Comparison of ENCODE assay signal across 15 cellular contexts in genomic region chr15:89910891-89911626, GRCh38. TPM values are rescaled to one million over a fixed set of nuclear protein-coding genes. Genes with fewer than 3 reads are reported as not detected.
DNase-seq lines count a peak whose midpoint lies in the region; ATAC-seq and TF ChIP-seq lines count a peak whose summit lies in the region.
"Had no signal": no experiment of that assay in that cellular context is flagged by ENCODE, and none has a peak within 500 bp of the region (broad histone marks: within the 10 kb centered on the region; RNA-seq: fewer than 3 reads in every experiment).

No MANE protein-coding gene starts in this region.

- peak; percentile 50 for DNase-seq in NOMO-1 treated with DMSO at 0.1 percent for 48 hours (lab: John Stamatoyannopoulos, UW; ENCODE audit: unreplicated experiment)
- DNase-seq in NOMO-1 treated with dmso at 0.1 percent for 144 hours (lab: John Stamatoyannopoulos, UW; ENCODE audit: unreplicated experiment), result no peak
- peak; percentile 66 for DNase-seq in SKM-1 treated with dmso at 0.1 percent for 144 hours (lab: John Stamatoyannopoulos, UW; ENCODE audit: unreplicated experiment)
- DNase-seq in mesenchymal stem cell, result no peak
- DNase-seq in stimulated activated naive B cell treated with anti-CD40 and anti-IgM and Interleukin-4, amounts not matched to agents 10 μg/mL and 1 μg/mL and 100 μg/mL, for 72 hours, result no peak
- no peak for DNase-seq in anterior cingulate cortex (lab: John Stamatoyannopoulos, UW)
- no peak for DNase-seq in SK-N-SH
- DNase-seq in T1000 (lab: John Stamatoyannopoulos, UW), result no peak
- DNase-seq: 8988T, activated gamma-delta T cell treated with Interleukin-2 at 50 U/mL for 16 hours, brain microvascular endothelial cell, endodermal cell, NCI-H1105, NCI-H446 had no signal

- no peaks in the 10 kb centered on the region for H3K9me3 Mint-ChIP-seq in stimulated activated naive B cell treated with anti-CD40 and anti-IgM and Interleukin-4, amounts not matched to agents 10 μg/mL and 1 μg/mL and 100 μg/mL, for 72 hours
- H3K9me3 Mint-ChIP-seq: endodermal cell had no signal

- H4K91ac ChIP-seq in mesenchymal stem cell (ENCODE audit: low read length), result no peak overlapping the region

- H3K9me3 ChIP-seq in mesenchymal stem cell (ENCODE audit: control insufficient read depth, low read length), result no peaks in the 10 kb centered on the region
- H3K9me3 ChIP-seq in SK-N-SH, result no peaks in the 10 kb centered on the region
- H3K9me3 ChIP-seq: gastroesophageal sphincter had no signal

- H3K36me3 Mint-ChIP-seq in stimulated activated naive B cell treated with anti-CD40 and anti-IgM and Interleukin-4, amounts not matched to agents 10 μg/mL and 1 μg/mL and 100 μg/mL, for 72 hours, result no peaks in the 10 kb centered on the region

- ATAC-seq in stimulated activated naive B cell treated with anti-CD40 and anti-IgM and Interleukin-4, amounts not matched to agents 10 μg/mL and 1 μg/mL and 100 μg/mL, for 72 hours (replicated peaks), result peak; percentile 55 to 59
- ATAC-seq: gastroesophageal sphincter had no signal

- no peaks in the 10 kb centered on the region for H3F3A ChIP-seq in SK-N-SH (replicated peaks; ENCODE audit: insufficient read depth)

- no peak overlapping the region for H3K27ac Mint-ChIP-seq in stimulated activated naive B cell treated with anti-CD40 and anti-IgM and Interleukin-4, amounts not matched to agents 10 μg/mL and 1 μg/mL and 100 μg/mL, for 72 hours
- H3K27ac Mint-ChIP-seq: endodermal cell had no signal

- H4K8ac ChIP-seq in mesenchymal stem cell (ENCODE audit: low read length), result no peak overlapping the region

- H3K4me3 Mint-ChIP-seq in stimulated activated naive B cell treated with anti-CD40 and anti-IgM and Interleukin-4, amounts not matched to agents 10 μg/mL and 1 μg/mL and 100 μg/mL, for 72 hours, result no peak overlapping the region

- H3K4me1 ChIP-seq in mesenchymal stem cell (ENCODE audit: control insufficient read depth, insufficient read depth, low read depth, low read length) (peaks cover 3% of the 10 kb centered on the region), SK-N-SH (ENCODE audit: control insufficient read depth in 1 of 2, insufficient read depth in 2 of 2, low read depth in 1 of 2, low read length in 1 of 2) (peaks cover 0 to 8% of the 10 kb centered on the region in 2 experiments; a peak in 1 of 4 replicates)

- H3K9me2 ChIP-seq in SK-N-SH, result no peaks in the 10 kb centered on the region

- no peak overlapping the region for H2BK5ac ChIP-seq in mesenchymal stem cell (ENCODE audit: low read depth, low read length, poor library complexity, severe bottlenecking)

- peaks cover 5% of the 10 kb centered on the region for H3K79me1 ChIP-seq in mesenchymal stem cell (replicated peaks; ENCODE audit: low read length, poor library complexity, severe bottlenecking)

- H3K4me2 ChIP-seq in mesenchymal stem cell (ENCODE audit: low read length, poor library complexity, severe bottlenecking) (no peak overlapping the region), SK-N-SH (no peak overlapping the region)

- no peak overlapping the region for H2BK15ac ChIP-seq in mesenchymal stem cell (ENCODE audit: low read depth, poor library complexity, severe bottlenecking)

- H3K4me1 Mint-ChIP-seq in stimulated activated naive B cell treated with anti-CD40 and anti-IgM and Interleukin-4, amounts not matched to agents 10 μg/mL and 1 μg/mL and 100 μg/mL, for 72 hours, result peaks cover 8 to 16% of the 10 kb centered on the region in 2 donors

- H2AFZ ChIP-seq in mesenchymal stem cell (ENCODE audit: low read depth, low read length), result no peak overlapping the region
- no peak overlapping the region for H2AFZ ChIP-seq in SK-N-SH (ENCODE audit: low read depth)

- 87% methylated on average over 6 of the region's 6 CpGs for WGBS in mesenchymal stem cell
- 96% methylated on average over 6 of the region's 6 CpGs for WGBS in SK-N-SH (ENCODE audit: low lambda C conversion rate)

- H2AK5ac ChIP-seq in mesenchymal stem cell (ENCODE audit: low read length, severe bottlenecking), result no peak overlapping the region

- no peak for TF ChIP-seq RAD21 in SK-N-SH (IDR thresholded peaks at IDR 0.05; ENCODE audit: low read length)

- CTCF ChIA-PET in SK-N-SH (lab: Yijun Ruan, JAX), result interaction anchor here (0.7 to 1.6 kb wide), 6 partner anchors 17 to 176 kb away, joined by 3 to 5 read pairs (median 4); partner anchors contain the start of gene AP3S2

- peak overlapping the region; percentile 86 for H3K9ac ChIP-seq in mesenchymal stem cell (ENCODE audit: low read length)
- no peak overlapping the region for H3K9ac ChIP-seq in SK-N-SH

- H2BK120ac ChIP-seq in mesenchymal stem cell (ENCODE audit: low read depth, low read length), result no peak overlapping the region

- no peak overlapping the region for H3K18ac ChIP-seq in mesenchymal stem cell (ENCODE audit: low read depth in 1 of 2, low read length in 2 of 2)

- peaks cover 3% of the 10 kb centered on the region; the same call in 1 of the 2 replicates for H3K79me2 ChIP-seq in SK-N-SH (ENCODE audit: insufficient read depth)

- H3K27ac ChIP-seq in mesenchymal stem cell (ENCODE audit: low read length, poor library complexity, severe bottlenecking) (no peak overlapping the region), SK-N-SH (ENCODE audit: low read depth in 2 of 2, low read length in 1 of 2) (no peak overlapping the region)
- H3K27ac ChIP-seq: brain microvascular endothelial cell had no signal

- H3K36me3 ChIP-seq in mesenchymal stem cell (ENCODE audit: control insufficient read depth in 1 of 2, insufficient read depth in 2 of 2, low read depth in 1 of 2, low read length in 2 of 2), result peaks cover 18 to 23% of the 10 kb centered on the region in 2 experiments
- no peaks in the 10 kb centered on the region for H3K36me3 ChIP-seq in SK-N-SH (replicated peaks in 1 of 2; ENCODE audit: control insufficient read depth in 1 of 2, insufficient read depth in 2 of 2, low read length in 1 of 2)
- H3K36me3 ChIP-seq: brain microvascular endothelial cell had no signal

- H3K4ac ChIP-seq in mesenchymal stem cell (ENCODE audit: low read depth in 1 of 2, low read length in 2 of 2), result no peak overlapping the region

- no peak overlapping the region for H3K23ac ChIP-seq in mesenchymal stem cell (ENCODE audit: low read length in 2 of 2)

- H3K4me3 ChIP-seq in mesenchymal stem cell (ENCODE audit: insufficient read depth in 1 of 2, low read depth in 1 of 2, low read length in 2 of 2) (no peak overlapping the region), SK-N-SH (ENCODE audit: low read depth in 2 of 2, low read length in 1 of 2) (no peak overlapping the region)

- no peaks in the 10 kb centered on the region for H4K20me1 ChIP-seq in SK-N-SH (ENCODE audit: insufficient read depth)

- no peak overlapping the region for H2BK12ac ChIP-seq in mesenchymal stem cell (ENCODE audit: low read length in 2 of 2)

- no peak for TF ChIP-seq CTCF in SK-N-SH (IDR thresholded peaks at IDR 0.05)

- POLR2A ChIA-PET in SK-N-SH (lab: Yijun Ruan, JAX), result interaction anchor here (1.3 kb wide), 1 partner anchor 17 kb away, joined by 3 read pairs; the partner anchor contains the start of gene AP3S2

- H3K14ac ChIP-seq in mesenchymal stem cell (ENCODE audit: low read length in 2 of 2), result no peak overlapping the region

- H3K27me3 Mint-ChIP-seq in stimulated activated naive B cell treated with anti-CD40 and anti-IgM and Interleukin-4, amounts not matched to agents 10 μg/mL and 1 μg/mL and 100 μg/mL, for 72 hours, result peaks cover 38 to 43% of the 10 kb centered on the region in 2 donors

- no peaks in the 10 kb centered on the region for H3K27me3 ChIP-seq in mesenchymal stem cell (ENCODE audit: control insufficient read depth in 1 of 2, insufficient read depth in 1 of 2, low read length in 2 of 2)
- H3K27me3 ChIP-seq in SK-N-SH (ENCODE audit: insufficient read depth), result no peaks in the 10 kb centered on the region
- H3K27me3 ChIP-seq: brain microvascular endothelial cell, gastroesophageal sphincter had no signal

- no peak for TF ChIP-seq EP300 in SK-N-SH (IDR thresholded peaks at IDR 0.05; ENCODE audit: borderline replicate concordance in 1 of 2, low read depth in 1 of 2, low read length in 1 of 2)

TF ChIP-seq in SK-N-SH, 30 proteins besides CTCF, POLR2A, EP300 and RAD21 (continues in another document):
- no peak for TF ChIP-seq RXRA (IDR thresholded peaks at IDR 0.05; ENCODE audit: borderline replicate concordance, low read depth)
- TF ChIP-seq FOXJ3 (CRISPR knock-in tag; IDR thresholded peaks at IDR 0.05), result no peak
- no peak for TF ChIP-seq TCF12 (IDR thresholded peaks at IDR 0.05)
- TF ChIP-seq SIN3A (IDR thresholded peaks at IDR 0.05; ENCODE audit: borderline replicate concordance, low read depth, low read length), result no peak
- TF ChIP-seq GABPA (IDR thresholded peaks at IDR 0.05; ENCODE audit: low read depth), result no peak
- no peak for TF ChIP-seq ELF1 (IDR thresholded peaks at IDR 0.05)
- no peak for TF ChIP-seq TEAD4 (IDR thresholded peaks at IDR 0.05; ENCODE audit: borderline replicate concordance, insufficient read depth)
- TF ChIP-seq, protein P1, sequence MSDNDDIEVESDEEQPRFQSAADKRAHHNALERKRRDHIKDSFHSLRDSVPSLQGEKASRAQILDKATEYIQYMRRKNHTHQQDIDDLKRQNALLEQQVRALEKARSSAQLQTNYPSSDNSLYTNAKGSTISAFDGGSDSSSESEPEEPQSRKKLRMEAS (IDR thresholded peaks at IDR 0.05; ENCODE audit: low read depth), result no peak
- no peak for TF ChIP-seq RFX5 (IDR thresholded peaks at IDR 0.05; ENCODE audit: low read length)
- no peak for TF ChIP-seq MEF2A (IDR thresholded peaks at IDR 0.05; ENCODE audit: borderline replicate concordance, low read depth)
- no peak for TF ChIP-seq PBX3 (IDR thresholded peaks at IDR 0.05)

RNA-seq across cellular contexts. Expression of gene ARPIN, which starts 1.7 kb away (rescaled TPM):
- 9.3 TPM for polyA plus RNA-seq in mesenchymal stem cell (2013, experiment 1 of 2)
- polyA plus RNA-seq in mesenchymal stem cell (2013, experiment 2 of 2), result 9.2 TPM
- 13.0 and 13.5 TPM in 2 replicates for polyA plus RNA-seq in SK-N-SH (2012; rRNA removed)
- 11.4 and 11.6 TPM in 2 replicates for polyA plus RNA-seq in SK-N-SH (2012; cell fraction: cytosol; rRNA removed)
- polyA plus RNA-seq in SK-N-SH (2012; cell fraction: nucleus; rRNA removed), result 13.0 and 13.8 TPM in 2 replicates

RNA-seq across cellular contexts. Expression of gene AP3S2, which starts 17.3 kb away (rescaled TPM):
- polyA plus RNA-seq in mesenchymal stem cell (2013, experiment 1 of 2), result 22.4 TPM
- 23.4 TPM for polyA plus RNA-seq in mesenchymal stem cell (2013, experiment 2 of 2)
- polyA plus RNA-seq in SK-N-SH (2012; rRNA removed), result 11.9 and 19.4 TPM in 2 replicates
- polyA plus RNA-seq in SK-N-SH (2012; cell fraction: cytosol; rRNA removed), result 26.2 and 27.1 TPM in 2 replicates
- polyA plus RNA-seq in SK-N-SH (2012; cell fraction: nucleus; rRNA removed), result 15.0 and 20.9 TPM in 2 replicates

Comparison
In these comparisons a context has a peak if more than half of its experiments do, and no peak if none do; other contexts are left out.
1. DNase-seq: peak in NOMO-1 treated with DMSO at 0.1 percent for 48 hours (single experiment) and SKM-1 treated with dmso at 0.1 percent for 144 hours (single experiment); none in NOMO-1 treated with dmso at 0.1 percent for 144 hours (single experiment), mesenchymal stem cell (single experiment), stimulated activated naive B cell treated with anti-CD40 and anti-IgM and Interleukin-4, amounts not matched to agents 10 μg/mL and 1 μg/mL and 100 μg/mL, for 72 hours (single experiment), anterior cingulate cortex (0 of 58), SK-N-SH (single experiment) and T1000 (single experiment).